ENCODE assay signal across 8 cellular contexts in the genomic region with DNA sequence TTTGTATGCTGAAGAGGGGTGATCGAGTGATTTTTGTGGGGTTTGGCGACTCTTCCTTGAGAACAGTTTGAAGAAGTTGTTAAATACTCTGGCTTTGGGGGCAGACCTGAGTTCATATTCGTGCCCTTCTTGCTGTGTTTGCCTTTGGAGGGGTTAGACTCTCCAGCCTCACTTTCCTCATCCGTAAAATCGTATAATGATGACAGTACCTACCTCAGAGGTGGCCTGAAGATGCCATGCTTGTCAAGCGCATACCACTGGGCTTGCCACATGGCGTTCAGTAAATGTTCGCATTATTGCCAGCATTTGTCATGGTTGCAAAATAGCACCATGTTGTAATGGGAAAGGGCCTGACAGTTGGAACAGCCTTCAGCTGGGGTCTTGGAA. TPM values are rescaled to one million over a fixed set of nuclear protein-coding genes. Genes with fewer than 3 reads are reported as not detected.
DNase-seq lines count a peak whose midpoint lies in the region; ATAC-seq and TF ChIP-seq lines count a peak whose summit lies in the region.

No MANE protein-coding gene starts in this region.

- peak; percentile 78 for DNase-seq in ELR (ENCODE audit: low read depth)
- DNase-seq in NB4 (ENCODE audit: low read depth), result peak; percentile 88
- DNase-seq in activated T-cell treated with anti-CD3 and anti-CD28 coated beads, Interleukin-2, amount 50 U/mL, for 72 hours, result peak; percentile 33 to 43
- DNase-seq in fibroblast of villous mesenchyme (ENCODE audit: low read depth), result peak; percentile 81
- no peak for DNase-seq in omental fat pad (ENCODE audit: low spot score)
- no peak for DNase-seq in NCI-H187 treated with DMSO at 0.1 percent for 48 hours (lab: John Stamatoyannopoulos, UW)

- no peak for TF ChIP-seq POLR2A in NB4 (IDR thresholded peaks at IDR 0.05; ENCODE audit: extremely low read depth, insufficient read length)

- no peaks in the 10 kb centered on the region for H3K9me3 Mint-ChIP-seq in activated T-cell treated with anti-CD3 and anti-CD28 coated beads, Interleukin-2, amount 50 U/mL, for 72 hours

- H3K27ac Mint-ChIP-seq in activated T-cell treated with anti-CD3 and anti-CD28 coated beads, Interleukin-2, amount 50 U/mL, for 72 hours, result peak overlapping the region; percentile 97

- TF ChIP-seq CTCF in NB4 (IDR thresholded peaks at IDR 0.05; ENCODE audit: low read depth, low read length), result no peak
- no peak for TF ChIP-seq CTCF in fibroblast of villous mesenchyme (IDR thresholded peaks at IDR 0.05; ENCODE audit: insufficient read depth, low read depth, low read length)
- TF ChIP-seq CTCF in omental fat pad (IDR thresholded peaks at IDR 0.05), result no peak

- H3K4me3 ChIP-seq in NB4 (ENCODE audit: low read depth, low read length) (peak overlapping the region; percentile 93), fibroblast of villous mesenchyme (ENCODE audit: low read depth, low read length) (peak overlapping the region; percentile 82)

- peak overlapping the region; percentile 97 to 98 for H3K4me3 Mint-ChIP-seq in activated T-cell treated with anti-CD3 and anti-CD28 coated beads, Interleukin-2, amount 50 U/mL, for 72 hours

- no peak for ATAC-seq in activated T-cell treated with anti-CD3 and anti-CD28 coated beads, Interleukin-2, amount 50 U/mL, for 72 hours (replicated peaks in 1 of 2)
- ATAC-seq in omental fat pad (ENCODE audit: low FRiP score), result peak; percentile 18
- ATAC-seq in GM21737 (IDR thresholded peaks at IDR 0.05; ENCODE audit: unreplicated experiment), result no peak
- no peak for ATAC-seq in HG02852 (IDR thresholded peaks at IDR 0.05; ENCODE audit: unreplicated experiment)

- H3K4me1 Mint-ChIP-seq in activated T-cell treated with anti-CD3 and anti-CD28 coated beads, Interleukin-2, amount 50 U/mL, for 72 hours (ENCODE audit: low read depth), result peaks cover 37% of the 10 kb centered on the region

- peaks cover 11% of the 10 kb centered on the region for H3K27me3 Mint-ChIP-seq in activated T-cell treated with anti-CD3 and anti-CD28 coated beads, Interleukin-2, amount 50 U/mL, for 72 hours (ENCODE audit: low read depth)

- H3K36me3 Mint-ChIP-seq in activated T-cell treated with anti-CD3 and anti-CD28 coated beads, Interleukin-2, amount 50 U/mL, for 72 hours (ENCODE audit: insufficient read depth in 2 of 2), result peaks cover 6 to 9% of the 10 kb centered on the region in 2 donors

RNA-seq across cellular contexts. Expression of gene STK17A, which starts 1.3 kb away (rescaled TPM):
- 10 to 100 TPM; 49.2 to 56.4 TPM for total RNA-seq in activated T-cell treated with anti-CD3 and anti-CD28 coated beads, Interleukin-2, amount 50 U/mL, for 72 hours
- total RNA-seq in fibroblast of villous mesenchyme, result 50.6 and 91.1 TPM in 2 replicates
- total RNA-seq in omental fat pad, result 10 to 100 TPM; 12.9 to 60.2 (median 15.7) TPM

Comparison
In these comparisons a context has a peak if more than half of its experiments do, and no peak if none do; other contexts are left out.
1. DNase-seq: peak in ELR (single experiment), NB4 (single experiment), activated T-cell treated with anti-CD3 and anti-CD28 coated beads, Interleukin-2, amount 50 U/mL, for 72 hours (2 of 2) and fibroblast of villous mesenchyme (single experiment); none in omental fat pad (single experiment) and NCI-H187 treated with DMSO at 0.1 percent for 48 hours (single experiment).